In genomic region chr22:42553475-42554361, GRCh38 we compare ENCODE assay signal across 8 cellular contexts. TPM values are rescaled to one million over a fixed set of nuclear protein-coding genes. Genes with fewer than 3 reads are reported as not detected.
DNase-seq lines count a peak whose midpoint lies in the region; ATAC-seq and TF ChIP-seq lines count a peak whose summit lies in the region.

Gene SERHL2 (plus strand): TSS chr22:42553956. CDS start chr22:42554021, 65 bp downstream.

- H3K4me1 ChIP-seq in cardiac muscle cell (ENCODE audit: low read depth) (no peaks in the 10 kb centered on the region), parathyroid adenoma (no peaks in the 10 kb centered on the region), thyroid gland (peaks cover 10 to 19% of the 10 kb centered on the region in 2 donors)

- H3K9me3 ChIP-seq in SU-DHL-6 (ENCODE audit: insufficient read depth, low read length) (no peaks in the 10 kb centered on the region), cardiac muscle cell (ENCODE audit: low read depth) (no peaks in the 10 kb centered on the region), parathyroid adenoma (ENCODE audit: control insufficient read depth, low read length) (no peaks in the 10 kb centered on the region), thyroid gland (no peaks in the 10 kb centered on the region)

- peak; percentile 72 for ATAC-seq in GM19043 (IDR thresholded peaks at IDR 0.05; ENCODE audit: low read depth, unreplicated experiment)
- ATAC-seq in activated naive CD8-positive, alpha-beta T cell treated with anti-CD3 and anti-CD28 coated beads, Interleukin-2, amount 10 ng/mL, durations not matched to agents 7 days and 5 days (ENCODE audit: low read depth) = peak; percentile 95

- peak within 1 kb of the TSS; percentile 75 for H3K27ac Mint-ChIP-seq in activated naive CD8-positive, alpha-beta T cell treated with anti-CD3 and anti-CD28 coated beads, Interleukin-2, amount 10 ng/mL, durations not matched to agents 7 days and 5 days

- H3K36me3 ChIP-seq in SU-DHL-6 (ENCODE audit: low read length) (no peaks in the 10 kb centered on the region), cardiac muscle cell (no peaks in the 10 kb centered on the region), parathyroid adenoma (ENCODE audit: control insufficient read depth, insufficient read depth, low read length) (no peaks in the 10 kb centered on the region), thyroid gland (no peaks in the 10 kb centered on the region)

- peak within 1 kb of the TSS; percentile 82 for H3K4me3 Mint-ChIP-seq in activated naive CD8-positive, alpha-beta T cell treated with anti-CD3 and anti-CD28 coated beads, Interleukin-2, amount 10 ng/mL, durations not matched to agents 7 days and 5 days

- no peak for TF ChIP-seq CTCF in SU-DHL-6 (IDR thresholded peaks at IDR 0.05; ENCODE audit: insufficient read depth, low read length, poor library complexity, severe bottlenecking)
- no peak for TF ChIP-seq CTCF in cardiac muscle cell (IDR thresholded peaks at IDR 0.05; ENCODE audit: low read depth, low read length)
- TF ChIP-seq CTCF in parathyroid adenoma (IDR thresholded peaks at IDR 0.05) = no peak
- peak in 1 of 6 experiments; percentile 11 for TF ChIP-seq CTCF in thyroid gland (IDR thresholded peaks at IDR 0.05)

- 8% methylated on average over 18 to 42 of the region's 75 CpGs for WGBS in thyroid gland, 2 donors

- DNase-seq in ACHN = peak; percentile 76
- DNase-seq in HuH-7 (ENCODE audit: low spot score) = peak; percentile 95
- peak; percentile 92 for DNase-seq in activated naive CD8-positive, alpha-beta T cell treated with anti-CD3 and anti-CD28 coated beads, Interleukin-2, amount 10 ng/mL, durations not matched to agents 7 days and 5 days
- DNase-seq in cardiac muscle cell (ENCODE audit: low read depth in 1 of 2, low spot score in 1 of 2) = peak; percentile 89 to 90
- peak; percentile 74 to 76 for DNase-seq in thyroid gland

- peaks cover 9% of the 10 kb centered on the region for H3F3A ChIP-seq in SU-DHL-6 (ENCODE audit: insufficient read depth)

- H2AFZ ChIP-seq in SU-DHL-6 (ENCODE audit: low read depth, low read length, severe bottlenecking) (peak within 1 kb of the TSS; percentile 31), parathyroid adenoma (peak within 1 kb of the TSS; percentile 73)

- H3K4me2 ChIP-seq in SU-DHL-6 (ENCODE audit: low read depth, low read length, poor library complexity, severe bottlenecking) (peak within 1 kb of the TSS; percentile 46), parathyroid adenoma (ENCODE audit: low read length) (peak within 1 kb of the TSS; percentile 96)

- H3K9ac ChIP-seq in SU-DHL-6 (ENCODE audit: low read length) = peak within 1 kb of the TSS; percentile 46
- H3K9ac ChIP-seq in parathyroid adenoma = no peak within 1 kb of the TSS

- H3K79me2 ChIP-seq in SU-DHL-6 (ENCODE audit: insufficient read depth, low read length) (no peaks in the 10 kb centered on the region), parathyroid adenoma (no peaks in the 10 kb centered on the region)

- no peaks in the 10 kb centered on the region for H4K20me1 ChIP-seq in SU-DHL-6 (ENCODE audit: low read depth, low read length)

- H3K9me3 Mint-ChIP-seq in activated naive CD8-positive, alpha-beta T cell treated with anti-CD3 and anti-CD28 coated beads, Interleukin-2, amount 10 ng/mL, durations not matched to agents 7 days and 5 days = no peaks in the 10 kb centered on the region

- in situ Hi-C loops in ACHN (cut with HindIII; ENCODE audit: low pct_ligation_motif_present, low pct_unique_long_range_greater_than_20kb, low sequenced_read_pairs) = no loop called here

- peak in 1 of 2 donors; percentile 35 for TF ChIP-seq POLR2A in thyroid gland (IDR thresholded peaks at IDR 0.05)

- H3K27me3 Mint-ChIP-seq in activated naive CD8-positive, alpha-beta T cell treated with anti-CD3 and anti-CD28 coated beads, Interleukin-2, amount 10 ng/mL, durations not matched to agents 7 days and 5 days = no peaks in the 10 kb centered on the region

- no peaks in the 10 kb centered on the region for H3K36me3 Mint-ChIP-seq in activated naive CD8-positive, alpha-beta T cell treated with anti-CD3 and anti-CD28 coated beads, Interleukin-2, amount 10 ng/mL, durations not matched to agents 7 days and 5 days

- H3K9me2 ChIP-seq in SU-DHL-6 (replicated peaks; ENCODE audit: insufficient read depth, low read length) = no peaks in the 10 kb centered on the region

- H3K4me3 ChIP-seq in SU-DHL-6 (ENCODE audit: insufficient read depth, low read length, poor library complexity, severe bottlenecking) (peak within 1 kb of the TSS; percentile 39), cardiac muscle cell (peak within 1 kb of the TSS; percentile 23), parathyroid adenoma (ENCODE audit: low read depth, low read length) (peak within 1 kb of the TSS; percentile 57), thyroid gland (replicated peaks in 1 of 3) (peak within 1 kb of the TSS in 1 of 3 donors; percentile 41)

- no peaks in the 10 kb centered on the region for H3K27me3 ChIP-seq in SU-DHL-6 (ENCODE audit: low read length)
- no peaks in the 10 kb centered on the region for H3K27me3 ChIP-seq in cardiac muscle cell
- no peaks in the 10 kb centered on the region for H3K27me3 ChIP-seq in parathyroid adenoma (ENCODE audit: control insufficient read depth, insufficient read depth, low read length)
- H3K27me3 ChIP-seq in thyroid gland = no peaks in the 10 kb centered on the region

- intact Hi-C loops in thyroid gland (cut with DNase I) = no loop called here

- peaks cover 17% of the 10 kb centered on the region for H3K4me1 Mint-ChIP-seq in activated naive CD8-positive, alpha-beta T cell treated with anti-CD3 and anti-CD28 coated beads, Interleukin-2, amount 10 ng/mL, durations not matched to agents 7 days and 5 days

- POLR2A ChIA-PET in activated naive CD8-positive, alpha-beta T cell treated with anti-CD3 and anti-CD28 coated beads, Interleukin-2, amount 10 ng/mL, durations not matched to agents 7 days and 5 days (lab: Charles Lee) = no interaction called here

- H3K27ac ChIP-seq in SU-DHL-6 (ENCODE audit: low read depth, low read length) (no peak within 1 kb of the TSS), cardiac muscle cell (no peak within 1 kb of the TSS), parathyroid adenoma (no peak within 1 kb of the TSS), thyroid gland (peak within 1 kb of the TSS in 1 of 3 donors; percentile 51)

RNA-seq across cellular contexts. Expression of gene SERHL2, which starts in this region (rescaled TPM):
- total RNA-seq in activated naive CD8-positive, alpha-beta T cell treated with anti-CD3 and anti-CD28 coated beads, Interleukin-2, amount 10 ng/mL, durations not matched to agents 7 days and 5 days = 1 to 10 TPM; 1.0 to 2.2 TPM
- total RNA-seq in cardiac muscle cell = 3.4 and 5.2 TPM in 2 replicates
- polyA plus RNA-seq in cardiac muscle cell = 2.7 and 10.8 TPM in 2 replicates
- 1 to 10 TPM in 2 of 4 donors, under 1 TPM in 1, not detected in 1; 0.83 to 5.1 (median 3.1) TPM for total RNA-seq in thyroid gland
